11 cellular contexts compared by ENCODE assay signal in genomic region chr2:3585239-3586109, GRCh38. TPM values are rescaled to one million over a fixed set of nuclear protein-coding genes. Genes with fewer than 3 reads are reported as not detected.
DNase-seq lines count a peak whose midpoint lies in the region; ATAC-seq, FAIRE-seq and TF ChIP-seq lines count a peak whose summit lies in the region.
"Had no signal": no experiment of that assay in that cellular context is flagged by ENCODE, and none has a peak within 500 bp of the region (broad histone marks: within the 10 kb centered on the region; RNA-seq: fewer than 3 reads in every experiment).

No MANE protein-coding gene starts in this region.

- FAIRE-seq in HepG2 (lab: Jason Lieb, UNC) = peak; percentile 81

- peaks cover 14% of the 10 kb centered on the region for H4K20me1 ChIP-seq in HepG2 (ENCODE audit: insufficient read depth, low read length)
- peaks cover under 1% of the 10 kb centered on the region; the same call in 1 of the 2 replicates for H4K20me1 ChIP-seq in GM23248 (ENCODE audit: insufficient read depth)

- DNase-seq in NCI-H2227 treated with DMSO at 0.1 percent for 48 hours (lab: John Stamatoyannopoulos, UW) (peak; percentile 13), colonic mucosa (peak; percentile 43), HepG2 (ENCODE audit: low spot score) (peak; percentile 88), suprapubic skin (ENCODE audit: low spot score in 2 of 2) (no peak), GM23248 (no peak), NOMO-1 (lab: John Stamatoyannopoulos, UW; ENCODE audit: unreplicated experiment in 2 of 2) (no peak)
- no peak for DNase-seq in CD8-positive, alpha-beta memory T cell
- DNase-seq: NCI-H187 had no signal

- BruUV-seq in HepG2 (replicated peaks; lab: Mats Ljungman, UMichigan) = TSS peak; percentile 71

- no peak overlapping the region for H3K9ac ChIP-seq in colonic mucosa (ENCODE audit: low read depth in 2 of 2, low read length in 2 of 2)
- H3K9ac ChIP-seq in HepG2 (ENCODE audit: insufficient read depth, low read depth, low read length) = peak overlapping the region; percentile 68
- no peak overlapping the region for H3K9ac ChIP-seq in GM23248

- H3K4me3 ChIP-seq in colonic mucosa (no peak overlapping the region), HepG2 (replicated peaks in 1 of 3; ENCODE audit: insufficient read depth in 1 of 3, low read depth in 2 of 3, low read length in 3 of 3) (peak overlapping the region; percentile 27 to 61 (median 48)), suprapubic skin (no peak overlapping the region), GM23248 (no peak overlapping the region)
- H3K4me3 ChIP-seq in CD8-positive, alpha-beta memory T cell (ENCODE audit: low read length) = no peak overlapping the region
- H3K4me3 ChIP-seq: thoracic aorta had no signal

- no peaks in the 10 kb centered on the region for H3K27me3 Mint-ChIP-seq in CD8-positive, alpha-beta memory T cell

- no peak for TF ChIP-seq CTCF in colonic mucosa (IDR thresholded peaks at IDR 0.05)
- peak; percentile 2; the same call in 1 of the 2 replicates for TF ChIP-seq CTCF in HepG2 (CRISPR knock-in tag; IDR thresholded peaks at IDR 0.05)
- no peak for TF ChIP-seq CTCF in suprapubic skin (IDR thresholded peaks at IDR 0.05)

- H3K27ac ChIP-seq in colonic mucosa = no peak overlapping the region
- peak overlapping the region; percentile 70 for H3K27ac ChIP-seq in HepG2 (ENCODE audit: extremely low read length, insufficient read depth, low read length)
- H3K27ac ChIP-seq in suprapubic skin = peak overlapping the region; percentile 41
- no peak overlapping the region for H3K27ac ChIP-seq in GM23248
- H3K27ac ChIP-seq in CD8-positive, alpha-beta memory T cell (ENCODE audit: low read depth, low read length) = no peak overlapping the region

- H3K4me1 ChIP-seq in colonic mucosa (no peaks in the 10 kb centered on the region), HepG2 (ENCODE audit: insufficient read depth, low read length) (peaks cover 47% of the 10 kb centered on the region), suprapubic skin (no peaks in the 10 kb centered on the region), GM23248 (ENCODE audit: insufficient read depth) (no peaks in the 10 kb centered on the region)
- H3K4me1 ChIP-seq in CD8-positive, alpha-beta memory T cell (ENCODE audit: insufficient read depth, low read length) = no peaks in the 10 kb centered on the region

- no peaks in the 10 kb centered on the region for H3K9me3 Mint-ChIP-seq in CD8-positive, alpha-beta memory T cell
- H3K9me3 Mint-ChIP-seq: T-helper 1 cell treated with Interleukin-12 subunit alpha and Interleukin-12 subunit beta and Interleukin-4 antibody, amounts not matched to agents 30 μg/mL and 1 μg/mL, for 36 hours had no signal

- H3K4me3 Mint-ChIP-seq in CD8-positive, alpha-beta memory T cell = no peak overlapping the region
- H3K4me3 Mint-ChIP-seq: T-helper 1 cell treated with Interleukin-12 subunit alpha and Interleukin-12 subunit beta and Interleukin-4 antibody, amounts not matched to agents 30 μg/mL and 1 μg/mL, for 36 hours had no signal

- H2AFZ ChIP-seq in HepG2 (ENCODE audit: low read length) (no peak overlapping the region), GM23248 (no peak overlapping the region)

- in situ Hi-C loops in HepG2 (cut with HindIII; ENCODE audit: extremely low pct_ligation_motif_present, low pct_unique_long_range_greater_than_20kb) (no loop called here), GM23248 (cut with MboI) (no loop called here)

- H3K9me2 ChIP-seq in GM23248 (ENCODE audit: insufficient read depth) = no peaks in the 10 kb centered on the region

- H3K27ac Mint-ChIP-seq in CD8-positive, alpha-beta memory T cell = no peak overlapping the region
- H3K27ac Mint-ChIP-seq: T-helper 1 cell treated with Interleukin-12 subunit alpha and Interleukin-12 subunit beta and Interleukin-4 antibody, amounts not matched to agents 30 μg/mL and 1 μg/mL, for 36 hours had no signal

- CTCF ChIA-PET in HepG2 (lab: Yijun Ruan, JAX; ENCODE audit: low intra/inter-chr PET ratio, low total read pairs) = no interaction called here
- CTCF ChIA-PET in CD8-positive, alpha-beta memory T cell (lab: Charles Lee) = interaction anchor here (1.6 kb wide), 1 partner anchor 10 kb away, joined by 5 read pairs; no protein-coding TSS in a partner anchor

- TF ChIP-seq EP300 in HepG2 (IDR thresholded peaks at IDR 0.05; ENCODE audit: low read depth in 2 of 2, low read length in 2 of 2) = peak in 1 of 2 experiments; percentile 83; a peak in 2 of 4 replicates
- no peak for TF ChIP-seq EP300 in HepG2 (CRISPR knock-in tag; IDR thresholded peaks at IDR 0.05; ENCODE audit: borderline replicate concordance)
- no peak for TF ChIP-seq EP300 in suprapubic skin (IDR thresholded peaks at IDR 0.05)

- ATAC-seq in HepG2 (peak; percentile 82), HG03354 (IDR thresholded peaks at IDR 0.05; ENCODE audit: poor library complexity, severe bottlenecking, unreplicated experiment) (no peak)

- H3K4me1 Mint-ChIP-seq in CD8-positive, alpha-beta memory T cell = peaks cover 4 to 11% (median 6%) of the 10 kb centered on the region in 3 donors

- no peak for TF ChIP-seq RAD21 in HepG2 (CRISPR knock-in tag; IDR thresholded peaks at IDR 0.05)

- H3K9me3 ChIP-seq in colonic mucosa = no peaks in the 10 kb centered on the region
- H3K9me3 ChIP-seq in HepG2 (ENCODE audit: low read length) = no peaks in the 10 kb centered on the region
- no peaks in the 10 kb centered on the region for H3K9me3 ChIP-seq in suprapubic skin
- H3K9me3 ChIP-seq in GM23248 (ENCODE audit: low read depth) = no peaks in the 10 kb centered on the region
- no peaks in the 10 kb centered on the region for H3K9me3 ChIP-seq in CD8-positive, alpha-beta memory T cell (ENCODE audit: low read length)
- H3K9me3 ChIP-seq: thoracic aorta had no signal

- intact Hi-C loops in colonic mucosa (cut with DNase I) (no loop called here), HepG2 (cut with micrococcal nuclease; ENCODE audit: unreplicated experiment) (loop anchor here (2.0 kb wide), 1 partner anchor 65 kb away; no protein-coding TSS in a partner anchor)

- TF ChIP-seq POLR2A in HepG2 (IDR thresholded peaks at IDR 0.05; ENCODE audit: insufficient read depth in 1 of 2, low read depth in 2 of 2, low read length in 2 of 2) = peak in 1 of 2 experiments; percentile 63; a peak in 2 of 4 replicates
- TF ChIP-seq POLR2A in suprapubic skin (IDR thresholded peaks at IDR 0.05) = no peak

- no peaks in the 10 kb centered on the region for H3K27me3 ChIP-seq in colonic mucosa
- no peaks in the 10 kb centered on the region for H3K27me3 ChIP-seq in HepG2 (ENCODE audit: control insufficient read depth in 1 of 2, insufficient read depth in 2 of 2, low read length in 2 of 2)
- H3K27me3 ChIP-seq in suprapubic skin = no peaks in the 10 kb centered on the region
- H3K27me3 ChIP-seq in GM23248 (replicated peaks; ENCODE audit: insufficient read depth) = no peaks in the 10 kb centered on the region
- H3K27me3 ChIP-seq in CD8-positive, alpha-beta memory T cell (ENCODE audit: insufficient read depth, low read length, poor library complexity, severe bottlenecking) = no peaks in the 10 kb centered on the region

- WGBS in HepG2 (ENCODE audit: low lambda C conversion rate) = 7% methylated on average over 27 of the region's 29 CpGs
- WGBS in suprapubic skin = 58% methylated on average over 17 of the region's 29 CpGs
- WGBS in GM23248 (ENCODE audit: low coverage in 1 of 2, low lambda C conversion rate in 2 of 2, missing lambda C conversion rate in 2 of 2), 2 experiments = 74 to 75% methylated on average over 29 of the region's 29 CpGs

- POLR2A ChIA-PET in HepG2 (lab: Yijun Ruan, JAX) = interaction anchor here (0.9 to 5.4 kb wide), 10 partner anchors 10 to 120 kb away, joined by 3 to 60 read pairs (median 8); partner anchors contain the start of genes RNASEH1 and RPS7
- POLR2A ChIA-PET in CD8-positive, alpha-beta memory T cell (lab: Charles Lee) = no interaction called here

- peaks cover 7 to 48% (median 16%) of the 10 kb centered on the region in 3 donors for H3K36me3 Mint-ChIP-seq in CD8-positive, alpha-beta memory T cell

- H3K4me2 ChIP-seq in HepG2 (ENCODE audit: low read depth, low read length) = peak overlapping the region; percentile 82
- no peak overlapping the region for H3K4me2 ChIP-seq in GM23248 (ENCODE audit: unreplicated experiment)

- peaks cover 39% of the 10 kb centered on the region for H3F3A ChIP-seq in GM23248 (ENCODE audit: insufficient read depth)

- H3K79me2 ChIP-seq in HepG2 (ENCODE audit: insufficient read depth, low read length) (peaks cover 10% of the 10 kb centered on the region), GM23248 (ENCODE audit: insufficient read depth) (peaks cover 17% of the 10 kb centered on the region)

- no peaks in the 10 kb centered on the region for H3K36me3 ChIP-seq in colonic mucosa
- H3K36me3 ChIP-seq in HepG2 (replicated peaks in 1 of 2; ENCODE audit: control insufficient read depth in 1 of 2, insufficient read depth in 2 of 2, low read length in 2 of 2) = peaks cover 7 to 24% of the 10 kb centered on the region in 2 experiments
- H3K36me3 ChIP-seq in suprapubic skin = peaks cover 39% of the 10 kb centered on the region
- peaks cover 31% of the 10 kb centered on the region for H3K36me3 ChIP-seq in GM23248 (ENCODE audit: low read depth)
- H3K36me3 ChIP-seq in CD8-positive, alpha-beta memory T cell (ENCODE audit: insufficient read depth, low read length) = peaks cover 21% of the 10 kb centered on the region

RNA-seq across cellular contexts. Expression of gene COLEC11, which starts 9.4 kb away (rescaled TPM):
- total RNA-seq in colonic mucosa = under 1 TPM; 0.47 to 0.80 TPM
- 2.5 and 3.0 TPM in 2 replicates for total RNA-seq in HepG2 (2016; rRNA removed; fragmentation: Illumina TruSeq; extraction: Trizol)
- total RNA-seq in HepG2 (2016; cell fraction: cytosol; rRNA removed; fragmentation: Illumina TruSeq; extraction: Trizol; ENCODE audit: low read depth) = 1.2 and 1.9 TPM in 2 replicates
- 2.5 and 3.0 TPM in 2 replicates for total RNA-seq in HepG2 (2016; cell fraction: insoluble cytoplasmic fraction; rRNA removed; fragmentation: Illumina TruSeq; extraction: Trizol)
- 2.2 and 2.3 TPM in 2 replicates for total RNA-seq in HepG2 (2016; cell fraction: membrane; rRNA removed; fragmentation: Illumina TruSeq; extraction: Trizol)
- total RNA-seq in HepG2 (2016; cell fraction: nucleus; rRNA removed; fragmentation: Illumina TruSeq; extraction: Trizol) = 2.7 and 3.4 TPM in 2 replicates
- polyA plus RNA-seq in HepG2 (2011; rRNA removed) = 1.5 and 2.6 TPM in 2 replicates
- 2.8 TPM in 2 replicates for polyA plus RNA-seq in HepG2 (2011; cell fraction: cytosol; rRNA removed)
- polyA plus RNA-seq in HepG2 (2011; cell fraction: nucleus; rRNA removed) = 4.0 and 4.6 TPM in 2 replicates
- 1.6 and 1.9 TPM in 2 replicates for polyA plus RNA-seq in HepG2 (2012)
- polyA plus RNA-seq in HepG2 (2016; cell fraction: cytosol; fragmentation: Illumina TruSeq; extraction: Trizol; ENCODE audit: low read depth) = 0.71 and 0.78 TPM in 2 replicates
- polyA plus RNA-seq in HepG2 (2016; cell fraction: insoluble cytoplasmic fraction; fragmentation: Illumina TruSeq; extraction: Trizol; ENCODE audit: low read depth) = 2.0 and 3.6 TPM in 2 replicates
- 1.5 TPM in 2 replicates for polyA plus RNA-seq in HepG2 (2016; cell fraction: membrane; fragmentation: Illumina TruSeq; extraction: Trizol; ENCODE audit: low read depth)
- polyA plus RNA-seq in HepG2 (2016; cell fraction: nucleus; fragmentation: Illumina TruSeq; extraction: Trizol; ENCODE audit: insufficient read depth, low read depth) = 5.0 and 5.6 TPM in 2 replicates
- 1.8 TPM in 1 of 2 replicates, not detected in the other for polyA minus RNA-seq in HepG2 (2011; rRNA and poly(A)+ RNA removed; ENCODE audit: low replicate concordance)
- 0.69 and 1.3 TPM in 2 replicates for polyA minus RNA-seq in HepG2 (2011; cell fraction: cytosol; rRNA and poly(A)+ RNA removed)
- polyA minus RNA-seq in HepG2 (2011; cell fraction: nucleus; rRNA and poly(A)+ RNA removed) = 2.6 and 2.8 TPM in 2 replicates
- under 1 TPM in 2 of 4 donors, not detected in 2; 0.39 to 0.68 TPM for total RNA-seq in suprapubic skin
- total RNA-seq in GM23248 (2014; rRNA removed; shearing (Covaris generic)) = not detected in 2 replicates
- polyA plus RNA-seq in GM23248 (2016; fragmentation: Nextera tagmentation; extraction: Ambion mirVana) = not detected in 2 replicates
- total RNA-seq in CD8-positive, alpha-beta memory T cell = under 1 TPM; 0.24 to 0.29 TPM
- polyA plus RNA-seq in CD8-positive, alpha-beta memory T cell = not detected

RNA-seq across cellular contexts. Expression of gene RPS7, which starts 10.4 kb away (rescaled TPM):
- 1,000 to 10,000 TPM in 1 of 2 donors, 100 to 1,000 TPM in 1; 941 to 1,015 TPM for total RNA-seq in colonic mucosa
- total RNA-seq in HepG2 (2016; rRNA removed; fragmentation: Illumina TruSeq; extraction: Trizol) = 3,686 and 4,415 TPM in 2 replicates
- 5,456 and 6,100 TPM in 2 replicates for total RNA-seq in HepG2 (2016; cell fraction: cytosol; rRNA removed; fragmentation: Illumina TruSeq; extraction: Trizol; ENCODE audit: low read depth)
- 3,753 and 4,559 TPM in 2 replicates for total RNA-seq in HepG2 (2016; cell fraction: insoluble cytoplasmic fraction; rRNA removed; fragmentation: Illumina TruSeq; extraction: Trizol)
- total RNA-seq in HepG2 (2016; cell fraction: membrane; rRNA removed; fragmentation: Illumina TruSeq; extraction: Trizol) = 7,013 and 7,026 TPM in 2 replicates
- 1,357 and 1,550 TPM in 2 replicates for total RNA-seq in HepG2 (2016; cell fraction: nucleus; rRNA removed; fragmentation: Illumina TruSeq; extraction: Trizol)
- 3,283 and 4,040 TPM in 2 replicates for polyA plus RNA-seq in HepG2 (2011; rRNA removed)
- polyA plus RNA-seq in HepG2 (2011; cell fraction: cytosol; rRNA removed) = 3,092 and 3,668 TPM in 2 replicates
- polyA plus RNA-seq in HepG2 (2011; cell fraction: nucleus; rRNA removed) = 687 and 772 TPM in 2 replicates
- polyA plus RNA-seq in HepG2 (2012) = 3,723 and 4,459 TPM in 2 replicates
- polyA plus RNA-seq in HepG2 (2016; cell fraction: cytosol; fragmentation: Illumina TruSeq; extraction: Trizol; ENCODE audit: low read depth) = 5,030 and 5,352 TPM in 2 replicates
- polyA plus RNA-seq in HepG2 (2016; cell fraction: insoluble cytoplasmic fraction; fragmentation: Illumina TruSeq; extraction: Trizol; ENCODE audit: low read depth) = 4,110 and 4,812 TPM in 2 replicates
- 6,339 and 6,476 TPM in 2 replicates for polyA plus RNA-seq in HepG2 (2016; cell fraction: membrane; fragmentation: Illumina TruSeq; extraction: Trizol; ENCODE audit: low read depth)
- 2,377 and 2,486 TPM in 2 replicates for polyA plus RNA-seq in HepG2 (2016; cell fraction: nucleus; fragmentation: Illumina TruSeq; extraction: Trizol; ENCODE audit: insufficient read depth, low read depth)
- 217 and 248 TPM in 2 replicates for polyA minus RNA-seq in HepG2 (2011; rRNA and poly(A)+ RNA removed; ENCODE audit: low replicate concordance)
- polyA minus RNA-seq in HepG2 (2011; cell fraction: cytosol; rRNA and poly(A)+ RNA removed) = 598 and 688 TPM in 2 replicates
- 243 and 285 TPM in 2 replicates for polyA minus RNA-seq in HepG2 (2011; cell fraction: nucleus; rRNA and poly(A)+ RNA removed)
- total RNA-seq in suprapubic skin = 1,000 to 10,000 TPM; 1,595 to 3,203 (median 2,542) TPM
- total RNA-seq in GM23248 (2014; rRNA removed; shearing (Covaris generic)) = 1,557 and 2,019 TPM in 2 replicates
- 602 and 629 TPM in 2 replicates for polyA plus RNA-seq in GM23248 (2016; fragmentation: Nextera tagmentation; extraction: Ambion mirVana)
- 1,000 to 10,000 TPM; 1,423 to 1,459 TPM for total RNA-seq in CD8-positive, alpha-beta memory T cell
- polyA plus RNA-seq in CD8-positive, alpha-beta memory T cell = 1,173 TPM

RNA-seq across cellular contexts. Expression of gene RNASEH1, which starts 27.3 kb away (rescaled TPM):
- 10 to 100 TPM; 13.3 to 18.8 TPM for total RNA-seq in colonic mucosa
- total RNA-seq in HepG2 (2016; rRNA removed; fragmentation: Illumina TruSeq; extraction: Trizol) = 57.2 and 57.4 TPM in 2 replicates
- 73.8 and 75.1 TPM in 2 replicates for total RNA-seq in HepG2 (2016; cell fraction: cytosol; rRNA removed; fragmentation: Illumina TruSeq; extraction: Trizol; ENCODE audit: low read depth)
- 56.9 and 57.3 TPM in 2 replicates for total RNA-seq in HepG2 (2016; cell fraction: insoluble cytoplasmic fraction; rRNA removed; fragmentation: Illumina TruSeq; extraction: Trizol)
- total RNA-seq in HepG2 (2016; cell fraction: membrane; rRNA removed; fragmentation: Illumina TruSeq; extraction: Trizol) = 90.4 and 92.3 TPM in 2 replicates
- 37.2 and 39.3 TPM in 2 replicates for total RNA-seq in HepG2 (2016; cell fraction: nucleus; rRNA removed; fragmentation: Illumina TruSeq; extraction: Trizol)
- 12.7 and 14.5 TPM in 2 replicates for polyA plus RNA-seq in HepG2 (2011; rRNA removed)
- polyA plus RNA-seq in HepG2 (2011; cell fraction: cytosol; rRNA removed) = 12.8 and 14.0 TPM in 2 replicates
- polyA plus RNA-seq in HepG2 (2011; cell fraction: nucleus; rRNA removed) = 10.4 and 11.6 TPM in 2 replicates
- polyA plus RNA-seq in HepG2 (2012) = 21.0 and 21.2 TPM in 2 replicates
- 75.3 and 82.0 TPM in 2 replicates for polyA plus RNA-seq in HepG2 (2016; cell fraction: cytosol; fragmentation: Illumina TruSeq; extraction: Trizol; ENCODE audit: low read depth)
- polyA plus RNA-seq in HepG2 (2016; cell fraction: insoluble cytoplasmic fraction; fragmentation: Illumina TruSeq; extraction: Trizol; ENCODE audit: low read depth) = 46.3 and 47.8 TPM in 2 replicates
- polyA plus RNA-seq in HepG2 (2016; cell fraction: membrane; fragmentation: Illumina TruSeq; extraction: Trizol; ENCODE audit: low read depth) = 68.9 and 69.5 TPM in 2 replicates
- 43.7 and 45.2 TPM in 2 replicates for polyA plus RNA-seq in HepG2 (2016; cell fraction: nucleus; fragmentation: Illumina TruSeq; extraction: Trizol; ENCODE audit: insufficient read depth, low read depth)
- polyA minus RNA-seq in HepG2 (2011; rRNA and poly(A)+ RNA removed; ENCODE audit: low replicate concordance) = 10.4 and 15.6 TPM in 2 replicates
- 11.1 and 12.0 TPM in 2 replicates for polyA minus RNA-seq in HepG2 (2011; cell fraction: cytosol; rRNA and poly(A)+ RNA removed)
- polyA minus RNA-seq in HepG2 (2011; cell fraction: nucleus; rRNA and poly(A)+ RNA removed) = 17.3 and 19.1 TPM in 2 replicates
- total RNA-seq in suprapubic skin = 10 to 100 TPM in 3 of 4 donors, 1 to 10 TPM in 1; 9.8 to 18.1 (median 15.4) TPM
- total RNA-seq in GM23248 (2014; rRNA removed; shearing (Covaris generic)) = 34.0 and 37.4 TPM in 2 replicates
- polyA plus RNA-seq in GM23248 (2016; fragmentation: Nextera tagmentation; extraction: Ambion mirVana) = 52.4 and 55.2 TPM in 2 replicates
- 10 to 100 TPM; 36.5 to 38.1 TPM for total RNA-seq in CD8-positive, alpha-beta memory T cell
- polyA plus RNA-seq in CD8-positive, alpha-beta memory T cell = 34.4 TPM

Comparison
In these comparisons a context has a peak if more than half of its experiments do, and no peak if none do; other contexts are left out.
1. DNase-seq: peak in NCI-H2227 treated with DMSO at 0.1 percent for 48 hours (single experiment), colonic mucosa (single experiment) and HepG2 (single experiment); none in suprapubic skin (0 of 2), GM23248 (single experiment), CD8-positive, alpha-beta memory T cell (0 of 5) and NOMO-1 (0 of 2).
2. H3K27ac ChIP-seq: peak in HepG2 (single experiment) and suprapubic skin (single experiment); none in colonic mucosa (single experiment), GM23248 (single experiment) and CD8-positive, alpha-beta memory T cell (single experiment).
3. H3K4me3 ChIP-seq: peak in HepG2 (3 of 3); none in colonic mucosa (single experiment), suprapubic skin (single experiment), GM23248 (single experiment) and CD8-positive, alpha-beta memory T cell (single experiment).